Comparison of ENCODE assay signal across 19 cellular contexts in the genomic region with DNA sequence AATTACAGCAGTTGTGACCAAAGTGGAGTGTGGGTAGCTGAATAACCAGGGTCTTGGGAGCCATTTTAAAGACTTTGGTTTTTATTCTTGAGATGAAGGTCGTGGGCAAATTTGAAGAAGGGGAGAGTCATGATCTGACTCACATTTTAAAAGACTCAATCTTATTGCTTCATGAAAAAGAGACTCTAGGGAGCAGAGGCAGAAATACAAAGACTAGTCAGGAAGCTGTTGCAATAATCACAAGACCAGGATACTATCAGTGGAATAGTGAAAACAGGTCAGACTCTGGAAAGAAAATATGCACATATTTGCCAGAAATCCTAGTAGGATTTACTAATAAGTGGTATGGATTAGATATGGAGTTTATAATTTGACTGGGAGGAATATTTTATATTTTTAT.
DNase-seq lines count a peak whose midpoint lies in the region; ATAC-seq and TF ChIP-seq lines count a peak whose summit lies in the region.
"Had no signal": no experiment of that assay in that cellular context is flagged by ENCODE, and none has a peak within 500 bp of the region (broad histone marks: within the 10 kb centered on the region; RNA-seq: fewer than 3 reads in every experiment).

No MANE protein-coding gene starts in this region.

- intact Hi-C loops in heart left ventricle (cut with DNase I) = no loop called here
- intact Hi-C loops in heart right ventricle (cut with DNase I) = no loop called here

- peak overlapping the region; percentile 27; the same call in 1 of the 2 replicates for H3K27ac ChIP-seq in SK-N-MC
- H3K27ac ChIP-seq in heart left ventricle = no peak overlapping the region
- no peak overlapping the region for H3K27ac ChIP-seq in heart right ventricle

- no peaks in the 10 kb centered on the region for H3K9me3 ChIP-seq in SK-N-MC (ENCODE audit: low read depth, low read length)
- no peaks in the 10 kb centered on the region for H3K9me3 ChIP-seq in heart left ventricle
- H3K9me3 ChIP-seq in heart right ventricle = no peaks in the 10 kb centered on the region

- H3K36me3 ChIP-seq in SK-N-MC (ENCODE audit: insufficient read depth, low read length) (peaks cover 14% of the 10 kb centered on the region), heart left ventricle (no peaks in the 10 kb centered on the region), heart right ventricle (no peaks in the 10 kb centered on the region)

- H3K4me1 ChIP-seq in heart left ventricle = no peaks in the 10 kb centered on the region
- H3K4me1 ChIP-seq in heart right ventricle = no peaks in the 10 kb centered on the region

- no peak for TF ChIP-seq POLR2A in heart left ventricle (IDR thresholded peaks at IDR 0.05)

- TF ChIP-seq CTCF in choroid plexus epithelial cell (conservative IDR thresholded peaks at IDR 0.05; ENCODE audit: low read depth, low read length) (no peak), heart left ventricle (IDR thresholded peaks at IDR 0.05) (no peak), heart right ventricle (IDR thresholded peaks at IDR 0.05) (no peak)

- WGBS in heart left ventricle, 4 donors = 0 to 59% (median 49%) methylated on average over 1 of the region's 1 CpG
- WGBS in heart right ventricle, 2 donors = 0 to 43% methylated on average over 1 of the region's 1 CpG

- DNase-seq in ELR (ENCODE audit: low read depth) (peak; percentile 3), SK-N-MC (ENCODE audit: low read depth, low spot score) (peak; percentile 8), choroid plexus epithelial cell (ENCODE audit: low read depth) (peak; percentile 57), renal cortical epithelial cell (ENCODE audit: low read depth) (peak; percentile 10), heart left ventricle (no peak), heart right ventricle (no peak), NCI-H1417 treated with DMSO at 0.1 percent for 48 hours (lab: John Stamatoyannopoulos, UW) (no peak)
- DNase-seq: CD4-positive, alpha-beta memory T cell; DMS153; GF-D8; GOT3; NCI-H187; NCI-H2107; NCI-H510A treated with DMSO at 0.1 percent for 48 hours; NCI-H774; OCI-M1; Right ventricle myocardium superior had no signal

- H3K27me3 ChIP-seq in heart left ventricle = peaks cover 0 to 5% (median 0%) of the 10 kb centered on the region in 9 donors
- H3K27me3 ChIP-seq in heart right ventricle = no peaks in the 10 kb centered on the region

- no peak overlapping the region for H3K4me3 ChIP-seq in SK-N-MC
- H3K4me3 ChIP-seq in choroid plexus epithelial cell (ENCODE audit: low read depth, low read length) = no peak overlapping the region
- H3K4me3 ChIP-seq in heart left ventricle = no peak overlapping the region
- H3K4me3 ChIP-seq in heart right ventricle = no peak overlapping the region

- H3K9ac ChIP-seq in SK-N-MC (ENCODE audit: insufficient read length) = no peak overlapping the region

- ATAC-seq in heart left ventricle (no peak), heart right ventricle (no peak), GM21737 (IDR thresholded peaks at IDR 0.05; ENCODE audit: unreplicated experiment) (no peak)
- ATAC-seq: HCT116 had no signal

Comparison
In these comparisons a context has a peak if more than half of its experiments do, and no peak if none do; other contexts are left out.
1. DNase-seq: peak in ELR (single experiment), SK-N-MC (single experiment), choroid plexus epithelial cell (single experiment) and renal cortical epithelial cell (single experiment); none in heart left ventricle (0 of 5), heart right ventricle (0 of 2) and NCI-H1417 treated with DMSO at 0.1 percent for 48 hours (single experiment).